ENCODE assay signal across 9 cellular contexts in genomic region chrX:136711147-136711546, GRCh38.
DNase-seq lines count a peak whose midpoint lies in the region; ATAC-seq and TF ChIP-seq lines count a peak whose summit lies in the region.
"Had no signal": no experiment of that assay in that cellular context is flagged by ENCODE, and none has a peak within 500 bp of the region (broad histone marks: within the 10 kb centered on the region; RNA-seq: fewer than 3 reads in every experiment).

No MANE protein-coding gene starts in this region.

- no peaks in the 10 kb centered on the region for H3K9me3 Mint-ChIP-seq in MCF 10A (ENCODE audit: unreplicated experiment)
- no peaks in the 10 kb centered on the region for H3K9me3 Mint-ChIP-seq in activated naive CD8-positive, alpha-beta T cell treated with anti-CD3 and anti-CD28 coated beads, Interleukin-2, amount 10 ng/mL, durations not matched to agents 7 days and 5 days
- no peaks in the 10 kb centered on the region for H3K9me3 Mint-ChIP-seq in type B pancreatic cell

- H3K4me3 ChIP-seq in breast epithelium (no peak overlapping the region), NB4 (ENCODE audit: low read depth, low read length) (no peak overlapping the region)
- H3K4me3 ChIP-seq: body of pancreas had no signal

- TF ChIP-seq CTCF in MCF 10A (IDR thresholded peaks at IDR 0.05; ENCODE audit: unreplicated experiment) (peak; percentile 36), breast epithelium (IDR thresholded peaks at IDR 0.05) (no peak), NB4 (IDR thresholded peaks at IDR 0.05; ENCODE audit: low read depth, low read length) (peak; percentile 18), type B pancreatic cell (conservative IDR thresholded peaks at IDR 0.05) (peak; percentile 53)

- peaks cover 0 to 3% of the 10 kb centered on the region in 2 donors for H3K27me3 ChIP-seq in breast epithelium
- H3K27me3 ChIP-seq: body of pancreas had no signal

- TF ChIP-seq POLR2A in breast epithelium (IDR thresholded peaks at IDR 0.05): no peak
- TF ChIP-seq POLR2A in NB4 (IDR thresholded peaks at IDR 0.05; ENCODE audit: extremely low read depth, insufficient read length): no peak

- H3K4me3 Mint-ChIP-seq in MCF 10A (ENCODE audit: unreplicated experiment) (no peak overlapping the region), type B pancreatic cell (no peak overlapping the region)
- no peak overlapping the region for H3K4me3 Mint-ChIP-seq in activated naive CD8-positive, alpha-beta T cell treated with anti-CD3 and anti-CD28 coated beads, Interleukin-2, amount 10 ng/mL, durations not matched to agents 7 days and 5 days

- no peaks in the 10 kb centered on the region for H3K36me3 ChIP-seq in breast epithelium

- H3K27me3 Mint-ChIP-seq in MCF 10A (ENCODE audit: insufficient read depth, unreplicated experiment): peaks cover 14% of the 10 kb centered on the region
- H3K27me3 Mint-ChIP-seq in activated naive CD8-positive, alpha-beta T cell treated with anti-CD3 and anti-CD28 coated beads, Interleukin-2, amount 10 ng/mL, durations not matched to agents 7 days and 5 days: no peaks in the 10 kb centered on the region
- H3K27me3 Mint-ChIP-seq in type B pancreatic cell: no peaks in the 10 kb centered on the region

- ATAC-seq in activated naive CD8-positive, alpha-beta T cell treated with anti-CD3 and anti-CD28 coated beads, Interleukin-2, amount 10 ng/mL, durations not matched to agents 7 days and 5 days (ENCODE audit: low read depth): no peak
- no peak for ATAC-seq in HG03175 (IDR thresholded peaks at IDR 0.05; ENCODE audit: unreplicated experiment)
- ATAC-seq: body of pancreas had no signal

- no TSS peak for BruUV-seq in MCF 10A (replicated peaks; lab: Mats Ljungman, UMichigan)

- H3K27ac Mint-ChIP-seq in MCF 10A (ENCODE audit: low read depth, unreplicated experiment) (no peak overlapping the region), type B pancreatic cell (no peak overlapping the region)
- H3K27ac Mint-ChIP-seq in activated naive CD8-positive, alpha-beta T cell treated with anti-CD3 and anti-CD28 coated beads, Interleukin-2, amount 10 ng/mL, durations not matched to agents 7 days and 5 days: peak overlapping the region; percentile 49

- no peaks in the 10 kb centered on the region for H3K4me1 ChIP-seq in breast epithelium
- H3K4me1 ChIP-seq: body of pancreas had no signal

- DNase-seq in MCF 10A (ENCODE audit: unreplicated experiment) (peak; percentile 56), breast epithelium (ENCODE audit: low spot score in 2 of 2) (no peak), NB4 (ENCODE audit: low read depth) (peak; percentile 47), iris pigment epithelial cell (ENCODE audit: low read depth) (peak; percentile 30), type B pancreatic cell (ENCODE audit: extremely low spot score, unreplicated experiment) (no peak), SHP77 (lab: John Stamatoyannopoulos, UW) (no peak)
- no peak for DNase-seq in activated naive CD8-positive, alpha-beta T cell treated with anti-CD3 and anti-CD28 coated beads, Interleukin-2, amount 10 ng/mL, durations not matched to agents 7 days and 5 days

- H3K4me1 Mint-ChIP-seq in MCF 10A (ENCODE audit: insufficient read depth, unreplicated experiment) (no peaks in the 10 kb centered on the region), type B pancreatic cell (ENCODE audit: unreplicated experiment) (no peaks in the 10 kb centered on the region)
- peaks cover 26% of the 10 kb centered on the region for H3K4me1 Mint-ChIP-seq in activated naive CD8-positive, alpha-beta T cell treated with anti-CD3 and anti-CD28 coated beads, Interleukin-2, amount 10 ng/mL, durations not matched to agents 7 days and 5 days

- POLR2A ChIA-PET in MCF 10A (lab: Yijun Ruan, JAX): interaction anchor here (1.2 to 1.3 kb wide), 2 partner anchors 15 to 137 kb away, joined by 4 read pairs; no protein-coding TSS in a partner anchor
- POLR2A ChIA-PET in activated naive CD8-positive, alpha-beta T cell treated with anti-CD3 and anti-CD28 coated beads, Interleukin-2, amount 10 ng/mL, durations not matched to agents 7 days and 5 days (lab: Charles Lee): interaction anchor here (1.2 kb wide), 1 partner anchor 169 kb away, joined by 3 read pairs; the partner anchor contains the start of gene RBMX

- no peak overlapping the region for H3K27ac ChIP-seq in breast epithelium
- H3K27ac ChIP-seq: body of pancreas had no signal

- no peaks in the 10 kb centered on the region for H3K9me3 ChIP-seq in breast epithelium
- H3K9me3 ChIP-seq: body of pancreas had no signal

- intact Hi-C loops in MCF 10A (cut with micrococcal nuclease): loop anchor here (1.0 kb wide), 1 partner anchor 214 kb away; no protein-coding TSS in a partner anchor
- intact Hi-C loops in breast epithelium (cut with DNase I; ENCODE audit: low total_unique reads): no loop called here

- H3K36me3 Mint-ChIP-seq in MCF 10A (ENCODE audit: insufficient read depth, unreplicated experiment) (no peaks in the 10 kb centered on the region), type B pancreatic cell (no peaks in the 10 kb centered on the region)
- peaks cover 6% of the 10 kb centered on the region for H3K36me3 Mint-ChIP-seq in activated naive CD8-positive, alpha-beta T cell treated with anti-CD3 and anti-CD28 coated beads, Interleukin-2, amount 10 ng/mL, durations not matched to agents 7 days and 5 days

- CTCF ChIA-PET in MCF 10A (lab: Yijun Ruan, JAX): interaction anchor here (0.8 to 3.0 kb wide), 6 partner anchors 11 to 1296 kb away, joined by 3 to 19 read pairs (median 5); no protein-coding TSS in a partner anchor

Comparison
In these comparisons a context has a peak if more than half of its experiments do, and no peak if none do; other contexts are left out.
1. DNase-seq: peak in MCF 10A (single experiment), NB4 (single experiment) and iris pigment epithelial cell (single experiment); none in breast epithelium (0 of 2), activated naive CD8-positive, alpha-beta T cell treated with anti-CD3 and anti-CD28 coated beads, Interleukin-2, amount 10 ng/mL, durations not matched to agents 7 days and 5 days (single experiment), type B pancreatic cell (single experiment) and SHP77 (0 of 2).
2. CTCF ChIP-seq: peak in MCF 10A (single experiment), NB4 (single experiment) and type B pancreatic cell (single experiment); none in breast epithelium (0 of 3).